8 cellular contexts compared by ENCODE assay signal in the genomic region with DNA sequence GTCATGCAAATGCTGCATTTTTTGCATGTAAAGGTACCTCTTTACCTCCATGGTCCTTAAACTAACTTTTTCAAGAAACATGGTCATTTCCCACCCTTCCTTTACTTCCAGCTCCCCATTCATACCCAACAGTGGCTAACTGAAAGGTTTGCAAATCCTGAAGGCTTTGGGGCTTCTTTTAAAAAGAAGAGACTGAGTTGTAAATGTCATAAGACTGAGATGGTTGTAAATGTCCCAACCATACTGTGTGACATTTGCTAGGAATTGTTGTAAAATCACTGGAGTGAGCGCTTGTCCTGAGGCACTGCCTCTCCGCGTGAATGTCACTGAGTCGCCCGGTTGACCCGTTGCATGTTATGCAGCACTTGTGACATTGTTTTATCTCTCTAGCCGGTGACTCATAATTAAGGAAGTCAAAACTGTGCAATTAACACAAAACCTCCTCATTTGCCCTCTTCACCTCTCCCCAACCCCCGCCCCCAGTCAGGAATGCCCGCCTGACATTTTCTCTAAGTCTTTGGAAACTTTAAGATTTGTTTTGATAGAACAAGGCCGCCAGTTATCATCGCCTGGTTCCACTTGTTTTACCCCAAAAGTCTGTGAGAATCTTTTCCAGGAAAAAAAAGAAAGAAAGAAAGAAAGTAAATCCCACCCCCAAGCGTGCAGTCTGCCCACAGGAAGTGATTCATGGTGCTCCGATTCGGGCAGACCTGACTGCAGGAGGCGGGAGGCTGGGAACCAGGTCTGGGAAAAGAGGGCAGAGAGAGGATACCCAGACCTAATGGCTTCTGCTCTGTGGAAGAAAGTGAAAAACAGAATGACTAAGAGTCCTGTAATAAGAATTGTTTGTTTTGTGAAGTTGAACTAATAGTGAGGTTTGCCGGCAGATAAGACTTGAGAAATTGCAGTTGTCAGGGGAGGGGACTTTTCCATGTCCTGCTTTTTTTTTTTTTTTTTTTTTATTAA.
DNase-seq lines count a peak whose midpoint lies in the region; ATAC-seq and TF ChIP-seq lines count a peak whose summit lies in the region.

No MANE protein-coding gene starts in this region.

- H3K9me3 ChIP-seq in Caco-2 (no peaks in the 10 kb centered on the region), Loucy (ENCODE audit: insufficient read depth, low read depth, low read length) (no peaks in the 10 kb centered on the region), fibroblast of lung (ENCODE audit: control insufficient read depth, insufficient read depth, low read depth, low read length) (no peaks in the 10 kb centered on the region), neuronal stem cell (replicated peaks in 1 of 2; ENCODE audit: control insufficient read depth in 2 of 2, insufficient read depth in 1 of 2, low read depth in 1 of 2, low read length in 2 of 2) (no peaks in the 10 kb centered on the region)

- H3K9ac ChIP-seq in Loucy (ENCODE audit: low read depth, low read length, poor library complexity, severe bottlenecking) (no peak overlapping the region), fibroblast of lung (ENCODE audit: insufficient read depth, low read length) (peak overlapping the region; percentile 56), neuronal stem cell (ENCODE audit: low read depth, low read length, poor library complexity) (no peak overlapping the region)

- H2BK120ac ChIP-seq in neuronal stem cell (ENCODE audit: low read depth, low read length) = no peak overlapping the region

- H3K79me1 ChIP-seq in neuronal stem cell (ENCODE audit: low read depth, low read length) = peaks cover 7% of the 10 kb centered on the region

- 0 out of 2 replicates have a peak, but pooled peaks cover 2% of the 10 kb centered on the region for H3F3A ChIP-seq in Loucy (ENCODE audit: low read depth)

- no peak overlapping the region for H4K8ac ChIP-seq in neuronal stem cell (ENCODE audit: low read depth, low read length)

- BruUV-seq in Caco-2 (replicated peaks; lab: Mats Ljungman, UMichigan) = TSS peak; percentile 92

- CTCF ChIA-PET in Caco-2 (lab: Charles Lee) = interaction anchor here (0.6 to 0.7 kb wide), 4 partner anchors 22 to 682 kb away, joined by 4 to 7 read pairs (median 6); no protein-coding TSS in a partner anchor
- CTCF ChIA-PET in activated CD8-positive, alpha-beta T cell treated with anti-CD3 and anti-CD28 coated beads, Interleukin-2, amount 10 ng/mL, durations not matched to agents 7 days and 5 days (lab: Charles Lee) = no interaction called here

- peak overlapping the region; percentile 96 for H3K27ac ChIP-seq in fibroblast of lung (ENCODE audit: insufficient read depth, low read length)
- peak overlapping the region; percentile 87 for H3K27ac ChIP-seq in neuronal stem cell (replicated peaks; ENCODE audit: low read length)

- H2BK5ac ChIP-seq in neuronal stem cell (ENCODE audit: low read length) = no peak overlapping the region

- DNase-seq in Caco-2 = peak; percentile 71 to 81
- peak; percentile 36 for DNase-seq in activated CD8-positive, alpha-beta T cell treated with anti-CD3 and anti-CD28 coated beads, Interleukin-2, amount 10 ng/mL, durations not matched to agents 7 days and 5 days
- peak; percentile 98 to 99 for DNase-seq in fibroblast of lung (ENCODE audit: low read depth in 2 of 2)
- peak; percentile 45 for DNase-seq in neuronal stem cell (ENCODE audit: low spot score)
- no peak for DNase-seq in superior temporal gyrus (ENCODE audit: extremely low spot score)
- no peak for DNase-seq in NAMALWA (ENCODE audit: low spot score)
- DNase-seq in NCI-H2081 treated with DMSO at 0.1 percent for 48 hours (lab: John Stamatoyannopoulos, UW) = no peak

- TF ChIP-seq CTCF in Caco-2 (IDR thresholded peaks at IDR 0.05; ENCODE audit: insufficient read depth in 1 of 2, low read depth in 1 of 2, low read length in 1 of 2, severe bottlenecking in 1 of 2, unreplicated experiment in 1 of 2) (no peak), Loucy (conservative IDR thresholded peaks at IDR 0.05; ENCODE audit: low read length) (no peak), fibroblast of lung (conservative IDR thresholded peaks at IDR 0.05 in 1 of 2, IDR thresholded peaks at IDR 0.05 in 1 of 2; ENCODE audit: low read depth in 1 of 2, low read length in 2 of 2) (no peak)

- H2BK15ac ChIP-seq in neuronal stem cell (ENCODE audit: low read length) = no peak overlapping the region

- peak overlapping the region; percentile 0 for H3K4me2 ChIP-seq in Loucy (ENCODE audit: low read depth, low read length, poor library complexity, severe bottlenecking)
- H3K4me2 ChIP-seq in fibroblast of lung (ENCODE audit: extremely low read depth, insufficient read depth, low read length) = peak overlapping the region; percentile 79
- no peak overlapping the region for H3K4me2 ChIP-seq in neuronal stem cell (ENCODE audit: insufficient read depth, low read length, poor library complexity, severe bottlenecking)

- H3K9me3 Mint-ChIP-seq in Caco-2 (ENCODE audit: unreplicated experiment) = no peaks in the 10 kb centered on the region
- no peaks in the 10 kb centered on the region for H3K9me3 Mint-ChIP-seq in activated CD8-positive, alpha-beta T cell treated with anti-CD3 and anti-CD28 coated beads, Interleukin-2, amount 10 ng/mL, durations not matched to agents 7 days and 5 days (ENCODE audit: insufficient read depth)

- H3K79me2 ChIP-seq in Loucy (ENCODE audit: insufficient read depth, low read length) (peaks cover 79% of the 10 kb centered on the region), fibroblast of lung (ENCODE audit: control insufficient read depth, insufficient read depth, low read length) (peaks cover 84% of the 10 kb centered on the region)

- no peak overlapping the region for H2AK5ac ChIP-seq in neuronal stem cell (ENCODE audit: low read depth, low read length)

- H3K4ac ChIP-seq in neuronal stem cell (ENCODE audit: low read length) = no peak overlapping the region

- peak; percentile 47 for ATAC-seq in activated CD8-positive, alpha-beta T cell treated with anti-CD3 and anti-CD28 coated beads, Interleukin-2, amount 10 ng/mL, durations not matched to agents 7 days and 5 days

- H3K36me3 Mint-ChIP-seq in Caco-2 (ENCODE audit: insufficient read depth, unreplicated experiment) = peaks cover 19% of the 10 kb centered on the region
- peaks cover 18% of the 10 kb centered on the region for H3K36me3 Mint-ChIP-seq in activated CD8-positive, alpha-beta T cell treated with anti-CD3 and anti-CD28 coated beads, Interleukin-2, amount 10 ng/mL, durations not matched to agents 7 days and 5 days (ENCODE audit: low read depth)

- no peak overlapping the region for H3K23ac ChIP-seq in neuronal stem cell (ENCODE audit: low read depth, low read length, poor library complexity)

- H3K4me3 Mint-ChIP-seq in Caco-2 (ENCODE audit: unreplicated experiment) = peak overlapping the region; percentile 72
- H3K4me3 Mint-ChIP-seq in activated CD8-positive, alpha-beta T cell treated with anti-CD3 and anti-CD28 coated beads, Interleukin-2, amount 10 ng/mL, durations not matched to agents 7 days and 5 days = peak overlapping the region; percentile 55

- peaks cover 41% of the 10 kb centered on the region for H3K4me1 Mint-ChIP-seq in Caco-2 (ENCODE audit: low read depth, unreplicated experiment)
- H3K4me1 Mint-ChIP-seq in activated CD8-positive, alpha-beta T cell treated with anti-CD3 and anti-CD28 coated beads, Interleukin-2, amount 10 ng/mL, durations not matched to agents 7 days and 5 days (ENCODE audit: low read depth) = peaks cover 73% of the 10 kb centered on the region

- intact Hi-C loops in Caco-2 (cut with micrococcal nuclease; ENCODE audit: unreplicated experiment) = loop anchor here (1.0 kb wide), 1 partner anchor 28 kb away; no protein-coding TSS in a partner anchor

- peak overlapping the region; percentile 78 for H3K27ac Mint-ChIP-seq in Caco-2 (ENCODE audit: unreplicated experiment)
- H3K27ac Mint-ChIP-seq in activated CD8-positive, alpha-beta T cell treated with anti-CD3 and anti-CD28 coated beads, Interleukin-2, amount 10 ng/mL, durations not matched to agents 7 days and 5 days = peak overlapping the region; percentile 35

- no peaks in the 10 kb centered on the region for H3K9me2 ChIP-seq in Loucy (replicated peaks; ENCODE audit: low read depth, low read length)

- H3K36me3 ChIP-seq in Caco-2 (ENCODE audit: control insufficient read depth, insufficient read depth, low read length) (no peaks in the 10 kb centered on the region), Loucy (ENCODE audit: insufficient read depth, low read length) (no peaks in the 10 kb centered on the region; the same call in 1 of the 2 replicates), fibroblast of lung (ENCODE audit: control insufficient read depth, insufficient read depth, low read length) (peaks cover 23% of the 10 kb centered on the region), neuronal stem cell (replicated peaks in 1 of 2; ENCODE audit: control insufficient read depth in 2 of 2, insufficient read depth in 2 of 2, low read length in 2 of 2) (peaks cover 0 to 26% of the 10 kb centered on the region in 2 donors)

- H2BK12ac ChIP-seq in neuronal stem cell (ENCODE audit: low read length) = no peak overlapping the region

- H3K4me3 ChIP-seq in Caco-2 (ENCODE audit: low read depth, low read length) = peak overlapping the region; percentile 17
- no peak overlapping the region for H3K4me3 ChIP-seq in Loucy (ENCODE audit: low read length, poor library complexity, severe bottlenecking)
- H3K4me3 ChIP-seq in fibroblast of lung (replicated peaks in 1 of 4; ENCODE audit: control extremely low read depth in 1 of 4, insufficient read depth in 1 of 4, low read depth in 3 of 4, low read length in 4 of 4) = peak overlapping the region in 3 of 4 experiments; percentile 1 to 25 (median 16)
- H3K4me3 ChIP-seq in neuronal stem cell (ENCODE audit: low read length in 2 of 2) = peak overlapping the region in 1 of 2 donors; percentile 30

- H3K18ac ChIP-seq in neuronal stem cell (ENCODE audit: low read length) = no peak overlapping the region

- H3K4me1 ChIP-seq in Caco-2 (peaks cover 63% of the 10 kb centered on the region), Loucy (ENCODE audit: insufficient read depth, low read length, poor library complexity, severe bottlenecking) (peaks cover 79% of the 10 kb centered on the region), fibroblast of lung (ENCODE audit: control insufficient read depth, extremely low read depth, insufficient read depth, low read length) (peaks cover 57% of the 10 kb centered on the region), neuronal stem cell (ENCODE audit: control insufficient read depth in 2 of 2, insufficient read depth in 1 of 2, low read depth in 1 of 2, low read length in 2 of 2) (peaks cover 38 to 51% of the 10 kb centered on the region in 2 donors)

- no peaks in the 10 kb centered on the region for H3K27me3 Mint-ChIP-seq in Caco-2 (ENCODE audit: insufficient read depth, unreplicated experiment)
- no peaks in the 10 kb centered on the region for H3K27me3 Mint-ChIP-seq in activated CD8-positive, alpha-beta T cell treated with anti-CD3 and anti-CD28 coated beads, Interleukin-2, amount 10 ng/mL, durations not matched to agents 7 days and 5 days (ENCODE audit: low read depth)

- H4K20me1 ChIP-seq in Loucy (ENCODE audit: insufficient read depth, low read length, poor library complexity, severe bottlenecking) = peaks cover 53% of the 10 kb centered on the region
- H4K20me1 ChIP-seq in fibroblast of lung (ENCODE audit: control insufficient read depth, extremely low read depth, insufficient read depth, low read length) = no peaks in the 10 kb centered on the region

- no peak overlapping the region for H3K14ac ChIP-seq in neuronal stem cell (ENCODE audit: low read length)

- H2AFZ ChIP-seq in Loucy (ENCODE audit: low read length) = no peak overlapping the region
- H2AFZ ChIP-seq in fibroblast of lung (ENCODE audit: low read length) = no peak overlapping the region
- peak overlapping the region; percentile 28 for H2AFZ ChIP-seq in neuronal stem cell (ENCODE audit: low read length)

- WGBS in neuronal stem cell (ENCODE audit: extremely low coverage in 2 of 2, insufficient read length in 2 of 2, insufficient replicate concordance in 1 of 2), 2 donors = no CpG with 5 or more reads among the region's 16 CpGs

- POLR2A ChIA-PET in Caco-2 (lab: Charles Lee) = interaction anchor here (0.6 kb wide), 6 partner anchors 15 to 89 kb away, joined by 4 to 12 read pairs (median 6); no protein-coding TSS in a partner anchor
- POLR2A ChIA-PET in activated CD8-positive, alpha-beta T cell treated with anti-CD3 and anti-CD28 coated beads, Interleukin-2, amount 10 ng/mL, durations not matched to agents 7 days and 5 days (lab: Charles Lee) = interaction anchor here (0.5 to 2.0 kb wide), 4 partner anchors 10 to 113 kb away, joined by 3 to 17 read pairs (median 3); no protein-coding TSS in a partner anchor

- no peak overlapping the region for H4K91ac ChIP-seq in neuronal stem cell (ENCODE audit: low read depth, low read length, poor library complexity)

- H3K27me3 ChIP-seq in Caco-2 (replicated peaks; ENCODE audit: control insufficient read depth, insufficient read depth, low read length) = no peaks in the 10 kb centered on the region
- H3K27me3 ChIP-seq in Loucy (ENCODE audit: insufficient read depth, low read length, poor library complexity, severe bottlenecking) = no peaks in the 10 kb centered on the region
- no peaks in the 10 kb centered on the region for H3K27me3 ChIP-seq in fibroblast of lung (ENCODE audit: control insufficient read depth, insufficient read depth, low read length)
- H3K27me3 ChIP-seq in neuronal stem cell (ENCODE audit: control insufficient read depth in 3 of 3, insufficient read depth in 3 of 3, low read depth in 1 of 3, low read length in 3 of 3) = no peaks in the 10 kb centered on the region

Comparison
In these comparisons a context has a peak if more than half of its experiments do, and no peak if none do; other contexts are left out.
1. DNase-seq: peak in Caco-2 (2 of 2), activated CD8-positive, alpha-beta T cell treated with anti-CD3 and anti-CD28 coated beads, Interleukin-2, amount 10 ng/mL, durations not matched to agents 7 days and 5 days (single experiment), fibroblast of lung (2 of 2) and neuronal stem cell (single experiment); none in superior temporal gyrus (single experiment), NAMALWA (single experiment) and NCI-H2081 treated with DMSO at 0.1 percent for 48 hours (single experiment).